Comparison of ENCODE assay signal across 3 cellular contexts in the genomic region with DNA sequence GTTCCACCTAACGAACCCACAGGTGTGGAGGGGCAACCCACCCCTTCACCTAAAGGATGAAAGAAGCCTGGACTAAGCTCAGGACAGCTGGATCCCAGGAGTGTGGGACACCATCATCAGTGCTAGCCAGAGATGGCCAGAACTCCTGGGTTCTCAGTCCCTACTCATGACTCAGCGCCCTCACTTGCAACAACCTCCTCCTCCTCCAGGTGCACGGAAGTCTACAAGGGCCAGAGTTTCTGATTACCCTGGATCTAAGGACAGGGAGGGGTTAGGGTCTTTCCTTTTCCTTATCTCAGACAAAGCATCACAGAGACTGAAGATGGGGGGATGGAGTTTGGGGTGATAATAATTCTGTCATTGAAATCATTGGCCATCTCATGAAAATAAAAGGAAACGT.
A peak's percentile ranks its signal among the peaks of the same experiment; 100 is the strongest.
TF ChIP-seq lines count a peak whose summit lies in the region.

No MANE protein-coding gene starts in this region.

TF ChIP-seq in A549, 52 proteins besides CTCF, POLR2A, EP300 and RAD21:
- TF ChIP-seq RFX5 (IDR thresholded peaks at IDR 0.05), result no peak
- peak; percentile 39 for TF ChIP-seq MAFK (IDR thresholded peaks at IDR 0.05; ENCODE audit: partially characterized antibody)
- no peak for TF ChIP-seq HOXA7 (CRISPR knock-in tag; IDR thresholded peaks at IDR 0.05)
- TF ChIP-seq NFE2L2 (conservative IDR thresholded peaks at IDR 0.05; ENCODE audit: low read length), result 0 out of 2 replicates have a peak, but pooled peaks have one; percentile 26

TF ChIP-seq in GM23338, 12 proteins besides CTCF, POLR2A, EP300 and RAD21 (continues in another document):
- TF ChIP-seq, protein P1, sequence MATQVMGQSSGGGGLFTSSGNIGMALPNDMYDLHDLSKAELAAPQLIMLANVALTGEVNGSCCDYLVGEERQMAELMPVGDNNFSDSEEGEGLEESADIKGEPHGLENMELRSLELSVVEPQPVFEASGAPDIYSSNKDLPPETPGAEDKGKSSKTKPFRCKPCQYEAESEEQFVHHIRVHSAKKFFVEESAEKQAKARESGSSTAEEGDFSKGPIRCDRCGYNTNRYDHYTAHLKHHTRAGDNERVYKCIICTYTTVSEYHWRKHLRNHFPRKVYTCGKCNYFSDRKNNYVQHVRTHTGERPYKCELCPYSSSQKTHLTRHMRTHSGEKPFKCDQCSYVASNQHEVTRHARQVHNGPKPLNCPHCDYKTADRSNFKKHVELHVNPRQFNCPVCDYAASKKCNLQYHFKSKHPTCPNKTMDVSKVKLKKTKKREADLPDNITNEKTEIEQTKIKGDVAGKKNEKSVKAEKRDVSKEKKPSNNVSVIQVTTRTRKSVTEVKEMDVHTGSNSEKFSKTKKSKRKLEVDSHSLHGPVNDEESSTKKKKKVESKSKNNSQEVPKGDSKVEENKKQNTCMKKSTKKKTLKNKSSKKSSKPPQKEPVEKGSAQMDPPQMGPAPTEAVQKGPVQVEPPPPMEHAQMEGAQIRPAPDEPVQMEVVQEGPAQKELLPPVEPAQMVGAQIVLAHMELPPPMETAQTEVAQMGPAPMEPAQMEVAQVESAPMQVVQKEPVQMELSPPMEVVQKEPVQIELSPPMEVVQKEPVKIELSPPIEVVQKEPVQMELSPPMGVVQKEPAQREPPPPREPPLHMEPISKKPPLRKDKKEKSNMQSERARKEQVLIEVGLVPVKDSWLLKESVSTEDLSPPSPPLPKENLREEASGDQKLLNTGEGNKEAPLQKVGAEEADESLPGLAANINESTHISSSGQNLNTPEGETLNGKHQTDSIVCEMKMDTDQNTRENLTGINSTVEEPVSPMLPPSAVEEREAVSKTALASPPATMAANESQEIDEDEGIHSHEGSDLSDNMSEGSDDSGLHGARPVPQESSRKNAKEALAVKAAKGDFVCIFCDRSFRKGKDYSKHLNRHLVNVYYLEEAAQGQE (IDR thresholded peaks at IDR 0.05; ENCODE audit: unreplicated experiment), result no peak
- no peak for TF ChIP-seq ZNF331 (CRISPR knock-in tag; IDR thresholded peaks at IDR 0.05; ENCODE audit: low read depth)
- no peak for TF ChIP-seq EZH2 (IDR thresholded peaks at IDR 0.05; ENCODE audit: low read depth, unreplicated experiment)
- no peak for TF ChIP-seq POLR2AphosphoS5 (IDR thresholded peaks at IDR 0.05; ENCODE audit: low read depth)
- no peak for TF ChIP-seq NANOG (IDR thresholded peaks at IDR 0.05; ENCODE audit: borderline replicate concordance)
- no peak for TF ChIP-seq STAT1 (IDR thresholded peaks at IDR 0.05; ENCODE audit: unreplicated experiment)
- no peak for TF ChIP-seq JUNB (IDR thresholded peaks at IDR 0.05; ENCODE audit: unreplicated experiment)
- TF ChIP-seq, protein P2, sequence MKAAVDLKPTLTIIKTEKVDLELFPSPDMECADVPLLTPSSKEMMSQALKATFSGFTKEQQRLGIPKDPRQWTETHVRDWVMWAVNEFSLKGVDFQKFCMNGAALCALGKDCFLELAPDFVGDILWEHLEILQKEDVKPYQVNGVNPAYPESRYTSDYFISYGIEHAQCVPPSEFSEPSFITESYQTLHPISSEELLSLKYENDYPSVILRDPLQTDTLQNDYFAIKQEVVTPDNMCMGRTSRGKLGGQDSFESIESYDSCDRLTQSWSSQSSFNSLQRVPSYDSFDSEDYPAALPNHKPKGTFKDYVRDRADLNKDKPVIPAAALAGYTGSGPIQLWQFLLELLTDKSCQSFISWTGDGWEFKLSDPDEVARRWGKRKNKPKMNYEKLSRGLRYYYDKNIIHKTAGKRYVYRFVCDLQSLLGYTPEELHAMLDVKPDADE (IDR thresholded peaks at IDR 0.05), result no peak

TF ChIP-seq in H1, 55 proteins besides CTCF, POLR2A, EP300 and RAD21:
- TF ChIP-seq BACH1 (IDR thresholded peaks at IDR 0.05; ENCODE audit: low read length) (0 out of 2 replicates have a peak, but pooled peaks have one; percentile 48), TAF7 (optimal IDR thresholded peaks at IDR 0.05; ENCODE audit: borderline replicate concordance, low read depth, low read length) (no peak)
